Comparison of ENCODE assay signal across 1 cellular context in the genomic region with DNA sequence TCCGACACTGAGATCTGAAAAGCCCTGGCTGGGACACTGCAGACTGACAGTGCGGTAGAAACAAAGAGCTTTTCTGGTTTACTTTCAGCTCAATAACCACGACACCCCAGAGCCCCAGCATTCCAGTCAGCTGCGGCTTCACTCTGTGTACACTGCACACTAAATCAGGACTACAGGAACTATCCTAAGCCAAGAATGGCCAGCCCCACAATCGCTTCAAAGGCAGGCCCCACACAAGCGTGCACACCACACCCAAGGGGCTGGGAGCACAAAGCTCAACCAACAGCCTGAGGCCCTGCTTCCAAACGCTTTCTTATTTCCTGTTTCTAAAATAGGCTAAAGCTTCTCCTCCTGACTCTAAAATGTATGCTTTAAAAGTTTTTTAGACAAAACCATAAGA.
TF ChIP-seq lines count a peak whose summit lies in the region.

No MANE protein-coding gene starts in this region.

TF ChIP-seq in HepG2, 621 proteins besides CTCF, POLR2A, EP300 and RAD21 (continued from another document and continues in another):
- no peak for TF ChIP-seq ZNF550 (CRISPR knock-in tag; IDR thresholded peaks at IDR 0.05; ENCODE audit: borderline replicate concordance)
- no peak for TF ChIP-seq MAFF (IDR thresholded peaks at IDR 0.05; ENCODE audit: low read depth, low read length)
- no peak for TF ChIP-seq ZNF24 (IDR thresholded peaks at IDR 0.05)
- TF ChIP-seq ARID2 (CRISPR knock-in tag; IDR thresholded peaks at IDR 0.05; ENCODE audit: borderline replicate concordance): no peak
- no peak for TF ChIP-seq ZC3H4 (CRISPR knock-in tag; IDR thresholded peaks at IDR 0.05; ENCODE audit: borderline replicate concordance)
- TF ChIP-seq ERF (CRISPR knock-in tag; IDR thresholded peaks at IDR 0.05): no peak
- TF ChIP-seq ZNF790 (CRISPR knock-in tag; IDR thresholded peaks at IDR 0.05; ENCODE audit: borderline replicate concordance): no peak
- TF ChIP-seq FLYWCH1 (CRISPR knock-in tag; IDR thresholded peaks at IDR 0.05): no peak
- TF ChIP-seq HDAC6 (IDR thresholded peaks at IDR 0.05; ENCODE audit: low read depth, low read length): no peak
- TF ChIP-seq, protein P1, sequence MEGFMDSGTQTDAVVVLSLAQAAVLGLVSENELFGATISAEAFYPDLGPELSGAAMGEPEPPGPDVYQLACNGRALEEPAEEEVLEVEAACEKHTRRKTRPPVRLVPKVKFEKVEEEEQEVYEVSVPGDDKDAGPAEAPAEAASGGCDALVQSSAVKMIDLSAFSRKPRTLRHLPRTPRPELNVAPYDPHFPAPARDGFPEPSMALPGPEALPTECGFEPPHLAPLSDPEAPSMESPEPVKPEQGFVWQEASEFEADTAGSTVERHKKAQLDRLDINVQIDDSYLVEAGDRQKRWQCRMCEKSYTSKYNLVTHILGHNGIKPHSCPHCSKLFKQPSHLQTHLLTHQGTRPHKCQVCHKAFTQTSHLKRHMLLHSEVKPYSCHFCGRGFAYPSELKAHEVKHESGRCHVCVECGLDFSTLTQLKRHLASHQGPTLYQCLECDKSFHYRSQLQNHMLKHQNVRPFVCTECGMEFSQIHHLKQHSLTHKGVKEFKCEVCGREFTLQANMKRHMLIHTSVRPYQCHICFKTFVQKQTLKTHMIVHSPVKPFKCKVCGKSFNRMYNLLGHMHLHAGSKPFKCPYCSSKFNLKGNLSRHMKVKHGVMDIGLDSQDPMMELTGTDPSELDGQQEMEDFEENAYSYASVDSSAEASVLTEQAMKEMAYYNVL (CRISPR knock-in tag; IDR thresholded peaks at IDR 0.05; ENCODE audit: borderline replicate concordance): no peak
- TF ChIP-seq NR2F1 (CRISPR knock-in tag; IDR thresholded peaks at IDR 0.05): no peak
- no peak for TF ChIP-seq ZNF567 (CRISPR knock-in tag; IDR thresholded peaks at IDR 0.05; ENCODE audit: borderline replicate concordance)
- TF ChIP-seq, protein P2, sequence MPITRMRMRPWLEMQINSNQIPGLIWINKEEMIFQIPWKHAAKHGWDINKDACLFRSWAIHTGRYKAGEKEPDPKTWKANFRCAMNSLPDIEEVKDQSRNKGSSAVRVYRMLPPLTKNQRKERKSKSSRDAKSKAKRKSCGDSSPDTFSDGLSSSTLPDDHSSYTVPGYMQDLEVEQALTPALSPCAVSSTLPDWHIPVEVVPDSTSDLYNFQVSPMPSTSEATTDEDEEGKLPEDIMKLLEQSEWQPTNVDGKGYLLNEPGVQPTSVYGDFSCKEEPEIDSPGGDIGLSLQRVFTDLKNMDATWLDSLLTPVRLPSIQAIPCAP (CRISPR knock-in tag; IDR thresholded peaks at IDR 0.05; ENCODE audit: low read depth): no peak
- TF ChIP-seq CBX2 (IDR thresholded peaks at IDR 0.05; ENCODE audit: low read depth, low read length): no peak
- no peak for TF ChIP-seq CBX2 (CRISPR knock-in tag; IDR thresholded peaks at IDR 0.05; ENCODE audit: low read depth)
- TF ChIP-seq, protein P3, sequence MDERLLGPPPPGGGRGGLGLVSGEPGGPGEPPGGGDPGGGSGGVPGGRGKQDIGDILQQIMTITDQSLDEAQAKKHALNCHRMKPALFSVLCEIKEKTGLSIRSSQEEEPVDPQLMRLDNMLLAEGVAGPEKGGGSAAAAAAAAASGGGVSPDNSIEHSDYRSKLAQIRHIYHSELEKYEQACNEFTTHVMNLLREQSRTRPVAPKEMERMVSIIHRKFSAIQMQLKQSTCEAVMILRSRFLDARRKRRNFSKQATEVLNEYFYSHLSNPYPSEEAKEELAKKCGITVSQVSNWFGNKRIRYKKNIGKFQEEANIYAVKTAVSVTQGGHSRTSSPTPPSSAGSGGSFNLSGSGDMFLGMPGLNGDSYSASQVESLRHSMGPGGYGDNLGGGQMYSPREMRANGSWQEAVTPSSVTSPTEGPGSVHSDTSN (CRISPR knock-in tag; IDR thresholded peaks at IDR 0.05): no peak
- TF ChIP-seq ZFYVE20 (CRISPR knock-in tag; IDR thresholded peaks at IDR 0.05; ENCODE audit: borderline replicate concordance, low read depth): no peak
- no peak for TF ChIP-seq NRL (CRISPR knock-in tag; IDR thresholded peaks at IDR 0.05; ENCODE audit: borderline replicate concordance)
- peak; percentile 48; the same call in 1 of the 2 replicates for TF ChIP-seq MED1 (CRISPR knock-in tag; IDR thresholded peaks at IDR 0.05)
- TF ChIP-seq HOXA5 (CRISPR knock-in tag; IDR thresholded peaks at IDR 0.05): no peak
- no peak for TF ChIP-seq TCF12 (IDR thresholded peaks at IDR 0.05)
- no peak for TF ChIP-seq TCF12 (CRISPR knock-in tag; IDR thresholded peaks at IDR 0.05)
- TF ChIP-seq, protein P4, sequence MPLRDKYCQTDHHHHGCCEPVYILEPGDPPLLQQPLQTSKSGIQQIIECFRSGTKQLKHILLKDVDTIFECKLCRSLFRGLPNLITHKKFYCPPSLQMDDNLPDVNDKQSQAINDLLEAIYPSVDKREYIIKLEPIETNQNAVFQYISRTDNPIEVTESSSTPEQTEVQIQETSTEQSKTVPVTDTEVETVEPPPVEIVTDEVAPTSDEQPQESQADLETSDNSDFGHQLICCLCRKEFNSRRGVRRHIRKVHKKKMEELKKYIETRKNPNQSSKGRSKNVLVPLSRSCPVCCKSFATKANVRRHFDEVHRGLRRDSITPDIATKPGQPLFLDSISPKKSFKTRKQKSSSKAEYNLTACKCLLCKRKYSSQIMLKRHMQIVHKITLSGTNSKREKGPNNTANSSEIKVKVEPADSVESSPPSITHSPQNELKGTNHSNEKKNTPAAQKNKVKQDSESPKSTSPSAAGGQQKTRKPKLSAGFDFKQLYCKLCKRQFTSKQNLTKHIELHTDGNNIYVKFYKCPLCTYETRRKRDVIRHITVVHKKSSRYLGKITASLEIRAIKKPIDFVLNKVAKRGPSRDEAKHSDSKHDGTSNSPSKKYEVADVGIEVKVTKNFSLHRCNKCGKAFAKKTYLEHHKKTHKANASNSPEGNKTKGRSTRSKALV (CRISPR knock-in tag; IDR thresholded peaks at IDR 0.05): no peak
- no peak for TF ChIP-seq ZNF577 (CRISPR knock-in tag; IDR thresholded peaks at IDR 0.05; ENCODE audit: borderline replicate concordance, low read depth)
- TF ChIP-seq ZNF382 (CRISPR knock-in tag; IDR thresholded peaks at IDR 0.05; ENCODE audit: borderline replicate concordance): no peak
- TF ChIP-seq, protein P5, sequence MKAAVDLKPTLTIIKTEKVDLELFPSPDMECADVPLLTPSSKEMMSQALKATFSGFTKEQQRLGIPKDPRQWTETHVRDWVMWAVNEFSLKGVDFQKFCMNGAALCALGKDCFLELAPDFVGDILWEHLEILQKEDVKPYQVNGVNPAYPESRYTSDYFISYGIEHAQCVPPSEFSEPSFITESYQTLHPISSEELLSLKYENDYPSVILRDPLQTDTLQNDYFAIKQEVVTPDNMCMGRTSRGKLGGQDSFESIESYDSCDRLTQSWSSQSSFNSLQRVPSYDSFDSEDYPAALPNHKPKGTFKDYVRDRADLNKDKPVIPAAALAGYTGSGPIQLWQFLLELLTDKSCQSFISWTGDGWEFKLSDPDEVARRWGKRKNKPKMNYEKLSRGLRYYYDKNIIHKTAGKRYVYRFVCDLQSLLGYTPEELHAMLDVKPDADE (CRISPR knock-in tag; IDR thresholded peaks at IDR 0.05): no peak
- TF ChIP-seq ZKSCAN5 (CRISPR knock-in tag; IDR thresholded peaks at IDR 0.05): no peak
- peak; percentile 24; the same call in 1 of the 2 replicates for TF ChIP-seq ISL2 (CRISPR knock-in tag; IDR thresholded peaks at IDR 0.05)
- no peak for TF ChIP-seq GATAD2A (CRISPR knock-in tag; IDR thresholded peaks at IDR 0.05)
- no peak for TF ChIP-seq GTF3A (CRISPR knock-in tag; conservative IDR thresholded peaks at IDR 0.05)
- TF ChIP-seq, protein P6, sequence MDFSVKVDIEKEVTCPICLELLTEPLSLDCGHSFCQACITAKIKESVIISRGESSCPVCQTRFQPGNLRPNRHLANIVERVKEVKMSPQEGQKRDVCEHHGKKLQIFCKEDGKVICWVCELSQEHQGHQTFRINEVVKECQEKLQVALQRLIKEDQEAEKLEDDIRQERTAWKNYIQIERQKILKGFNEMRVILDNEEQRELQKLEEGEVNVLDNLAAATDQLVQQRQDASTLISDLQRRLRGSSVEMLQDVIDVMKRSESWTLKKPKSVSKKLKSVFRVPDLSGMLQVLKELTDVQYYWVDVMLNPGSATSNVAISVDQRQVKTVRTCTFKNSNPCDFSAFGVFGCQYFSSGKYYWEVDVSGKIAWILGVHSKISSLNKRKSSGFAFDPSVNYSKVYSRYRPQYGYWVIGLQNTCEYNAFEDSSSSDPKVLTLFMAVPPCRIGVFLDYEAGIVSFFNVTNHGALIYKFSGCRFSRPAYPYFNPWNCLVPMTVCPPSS (IDR thresholded peaks at IDR 0.05): no peak
- TF ChIP-seq IRF2 (CRISPR knock-in tag; IDR thresholded peaks at IDR 0.05): no peak
- TF ChIP-seq, protein P7, sequence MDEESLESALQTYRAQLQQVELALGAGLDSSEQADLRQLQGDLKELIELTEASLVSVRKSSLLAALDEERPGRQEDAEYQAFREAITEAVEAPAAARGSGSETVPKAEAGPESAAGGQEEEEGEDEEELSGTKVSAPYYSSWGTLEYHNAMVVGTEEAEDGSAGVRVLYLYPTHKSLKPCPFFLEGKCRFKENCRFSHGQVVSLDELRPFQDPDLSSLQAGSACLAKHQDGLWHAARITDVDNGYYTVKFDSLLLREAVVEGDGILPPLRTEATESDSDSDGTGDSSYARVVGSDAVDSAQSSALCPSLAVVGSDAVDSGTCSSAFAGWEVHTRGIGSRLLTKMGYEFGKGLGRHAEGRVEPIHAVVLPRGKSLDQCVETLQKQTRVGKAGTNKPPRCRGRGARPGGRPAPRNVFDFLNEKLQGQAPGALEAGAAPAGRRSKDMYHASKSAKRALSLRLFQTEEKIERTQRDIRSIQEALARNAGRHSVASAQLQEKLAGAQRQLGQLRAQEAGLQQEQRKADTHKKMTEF (CRISPR knock-in tag; IDR thresholded peaks at IDR 0.05): no peak
- no peak for TF ChIP-seq PAF1 (CRISPR knock-in tag; IDR thresholded peaks at IDR 0.05)
- TF ChIP-seq ZNF317 (CRISPR knock-in tag; IDR thresholded peaks at IDR 0.05): no peak
- no peak for TF ChIP-seq ZBTB7B (CRISPR knock-in tag; IDR thresholded peaks at IDR 0.05)
- no peak for TF ChIP-seq NR2F6 (IDR thresholded peaks at IDR 0.05)
- 0 out of 2 replicates have a peak, but pooled peaks have one; percentile 31 for TF ChIP-seq NR2F6 (CRISPR knock-in tag; IDR thresholded peaks at IDR 0.05)
- no peak for TF ChIP-seq NKX3-1 (CRISPR knock-in tag; IDR thresholded peaks at IDR 0.05)
- TF ChIP-seq SNAPC2 (CRISPR knock-in tag; IDR thresholded peaks at IDR 0.05): no peak
- TF ChIP-seq, protein P8, sequence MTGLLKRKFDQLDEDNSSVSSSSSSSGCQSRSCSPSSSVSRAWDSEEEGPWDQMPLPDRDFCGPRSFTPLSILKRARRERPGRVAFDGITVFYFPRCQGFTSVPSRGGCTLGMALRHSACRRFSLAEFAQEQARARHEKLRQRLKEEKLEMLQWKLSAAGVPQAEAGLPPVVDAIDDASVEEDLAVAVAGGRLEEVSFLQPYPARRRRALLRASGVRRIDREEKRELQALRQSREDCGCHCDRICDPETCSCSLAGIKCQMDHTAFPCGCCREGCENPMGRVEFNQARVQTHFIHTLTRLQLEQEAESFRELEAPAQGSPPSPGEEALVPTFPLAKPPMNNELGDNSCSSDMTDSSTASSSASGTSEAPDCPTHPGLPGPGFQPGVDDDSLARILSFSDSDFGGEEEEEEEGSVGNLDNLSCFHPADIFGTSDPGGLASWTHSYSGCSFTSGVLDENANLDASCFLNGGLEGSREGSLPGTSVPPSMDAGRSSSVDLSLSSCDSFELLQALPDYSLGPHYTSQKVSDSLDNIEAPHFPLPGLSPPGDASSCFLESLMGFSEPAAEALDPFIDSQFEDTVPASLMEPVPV (CRISPR knock-in tag; IDR thresholded peaks at IDR 0.05): no peak
- TF ChIP-seq, protein P9, sequence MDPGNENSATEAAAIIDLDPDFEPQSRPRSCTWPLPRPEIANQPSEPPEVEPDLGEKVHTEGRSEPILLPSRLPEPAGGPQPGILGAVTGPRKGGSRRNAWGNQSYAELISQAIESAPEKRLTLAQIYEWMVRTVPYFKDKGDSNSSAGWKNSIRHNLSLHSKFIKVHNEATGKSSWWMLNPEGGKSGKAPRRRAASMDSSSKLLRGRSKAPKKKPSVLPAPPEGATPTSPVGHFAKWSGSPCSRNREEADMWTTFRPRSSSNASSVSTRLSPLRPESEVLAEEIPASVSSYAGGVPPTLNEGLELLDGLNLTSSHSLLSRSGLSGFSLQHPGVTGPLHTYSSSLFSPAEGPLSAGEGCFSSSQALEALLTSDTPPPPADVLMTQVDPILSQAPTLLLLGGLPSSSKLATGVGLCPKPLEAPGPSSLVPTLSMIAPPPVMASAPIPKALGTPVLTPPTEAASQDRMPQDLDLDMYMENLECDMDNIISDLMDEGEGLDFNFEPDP (CRISPR knock-in tag; conservative IDR thresholded peaks at IDR 0.05): no peak
- no peak for TF ChIP-seq ZBTB20 (CRISPR knock-in tag; IDR thresholded peaks at IDR 0.05; ENCODE audit: borderline replicate concordance, low read depth)
- no peak for TF ChIP-seq ZFP36L2 (CRISPR knock-in tag; IDR thresholded peaks at IDR 0.05)
- no peak for TF ChIP-seq NFYB (CRISPR knock-in tag; IDR thresholded peaks at IDR 0.05)
- TF ChIP-seq, protein P10, sequence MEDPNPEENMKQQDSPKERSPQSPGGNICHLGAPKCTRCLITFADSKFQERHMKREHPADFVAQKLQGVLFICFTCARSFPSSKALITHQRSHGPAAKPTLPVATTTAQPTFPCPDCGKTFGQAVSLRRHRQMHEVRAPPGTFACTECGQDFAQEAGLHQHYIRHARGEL (CRISPR knock-in tag; IDR thresholded peaks at IDR 0.05): no peak
- TF ChIP-seq PPARG (CRISPR knock-in tag; conservative IDR thresholded peaks at IDR 0.05): no peak
- TF ChIP-seq ZNF552 (CRISPR knock-in tag; IDR thresholded peaks at IDR 0.05; ENCODE audit: borderline replicate concordance): no peak
- no peak for TF ChIP-seq ZNF333 (CRISPR knock-in tag; IDR thresholded peaks at IDR 0.05; ENCODE audit: borderline replicate concordance)
- TF ChIP-seq, protein P11, sequence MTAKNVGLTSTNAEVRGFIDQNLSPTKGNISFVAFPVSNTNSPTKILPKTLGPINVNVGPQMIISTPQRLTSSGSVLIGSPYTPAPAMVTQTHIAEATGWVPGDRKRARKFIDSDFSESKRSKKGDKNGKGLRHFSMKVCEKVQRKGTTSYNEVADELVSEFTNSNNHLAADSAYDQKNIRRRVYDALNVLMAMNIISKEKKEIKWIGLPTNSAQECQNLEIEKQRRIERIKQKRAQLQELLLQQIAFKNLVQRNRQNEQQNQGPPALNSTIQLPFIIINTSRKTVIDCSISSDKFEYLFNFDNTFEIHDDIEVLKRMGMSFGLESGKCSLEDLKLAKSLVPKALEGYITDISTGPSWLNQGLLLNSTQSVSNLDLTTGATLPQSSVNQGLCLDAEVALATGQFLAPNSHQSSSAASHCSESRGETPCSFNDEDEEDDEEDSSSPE (CRISPR knock-in tag; IDR thresholded peaks at IDR 0.05): no peak
- no peak for TF ChIP-seq ZNF20 (CRISPR knock-in tag; IDR thresholded peaks at IDR 0.05)
- TF ChIP-seq DMAP1 (CRISPR knock-in tag; IDR thresholded peaks at IDR 0.05): no peak
